In genomic region chr4:2395038-2395437, GRCh38 we compare ENCODE assay signal across 24 cellular contexts. TPM values are rescaled to one million over a fixed set of nuclear protein-coding genes. Genes with fewer than 3 reads are reported as not detected.
DNase-seq lines count a peak whose midpoint lies in the region; ATAC-seq and TF ChIP-seq lines count a peak whose summit lies in the region.
"Had no signal": no experiment of that assay in that cellular context is flagged by ENCODE, and none has a peak within 500 bp of the region (broad histone marks: within the 10 kb centered on the region; RNA-seq: fewer than 3 reads in every experiment).

No MANE protein-coding gene starts in this region.

- in situ Hi-C loops in astrocyte of the spinal cord (cut with HindIII; ENCODE audit: low sequenced_read_pairs) = no loop called here

- ATAC-seq in GM18502 (IDR thresholded peaks at IDR 0.05; ENCODE audit: poor library complexity, unreplicated experiment) = no peak
- ATAC-seq: stimulated activated naive CD8-positive, alpha-beta T cell treated with anti-CD3 and anti-CD28 coated beads, Interleukin-15, amount 100 ng/mL, for 72 hours had no signal

- POLR2A ChIA-PET in MCF 10A (lab: Yijun Ruan, JAX) = no interaction called here

- CTCF ChIA-PET in MCF 10A (lab: Yijun Ruan, JAX) = no interaction called here

- H3K36me3 ChIP-seq in breast epithelium = no peaks in the 10 kb centered on the region
- H3K36me3 ChIP-seq: transverse colon, WERI-Rb-1 had no signal

- H3K4me1 Mint-ChIP-seq in MCF 10A (ENCODE audit: insufficient read depth, unreplicated experiment) (peaks cover 9% of the 10 kb centered on the region), immature natural killer cell (peaks cover 67 to 73% of the 10 kb centered on the region in 2 donors)

- H3K9me3 Mint-ChIP-seq in MCF 10A (ENCODE audit: unreplicated experiment) (no peaks in the 10 kb centered on the region), immature natural killer cell (no peaks in the 10 kb centered on the region)
- H3K9me3 Mint-ChIP-seq: central memory CD8-positive, alpha-beta T cell; stimulated activated naive CD8-positive, alpha-beta T cell treated with anti-CD3 and anti-CD28 coated beads, Interleukin-15, amount 100 ng/mL, for 72 hours had no signal

- H3K4me3 ChIP-seq in breast epithelium (no peak overlapping the region), astrocyte of the spinal cord (ENCODE audit: low read depth, low read length) (no peak overlapping the region)
- H3K4me3 ChIP-seq: lung, transverse colon had no signal

- H3K27ac Mint-ChIP-seq in MCF 10A (ENCODE audit: low read depth, unreplicated experiment) = no peak overlapping the region
- H3K27ac Mint-ChIP-seq in immature natural killer cell = peak overlapping the region in 4 of 6 donors; percentile 13 to 46 (median 28)
- H3K27ac Mint-ChIP-seq: stimulated activated naive CD8-positive, alpha-beta T cell treated with anti-CD3 and anti-CD28 coated beads, Interleukin-15, amount 100 ng/mL, for 72 hours had no signal

- no peaks in the 10 kb centered on the region for H3K4me1 ChIP-seq in breast epithelium
- H3K4me1 ChIP-seq: Caco-2 had no signal

- H3K27me3 Mint-ChIP-seq in MCF 10A (ENCODE audit: insufficient read depth, unreplicated experiment) = peaks cover 13% of the 10 kb centered on the region
- peaks cover 2 to 11% (median 10%) of the 10 kb centered on the region in 3 donors for H3K27me3 Mint-ChIP-seq in immature natural killer cell (ENCODE audit: low read depth in 3 of 3)
- H3K27me3 Mint-ChIP-seq: central memory CD8-positive, alpha-beta T cell had no signal

- no peak overlapping the region for H3K27ac ChIP-seq in breast epithelium
- H3K27ac ChIP-seq: transverse colon, WERI-Rb-1 had no signal

- no peaks in the 10 kb centered on the region for H3K9me3 ChIP-seq in breast epithelium
- H3K9me3 ChIP-seq: Caco-2, transverse colon had no signal

- H3K36me3 Mint-ChIP-seq in MCF 10A (ENCODE audit: insufficient read depth, unreplicated experiment) = no peaks in the 10 kb centered on the region
- H3K36me3 Mint-ChIP-seq in immature natural killer cell = no peaks in the 10 kb centered on the region

- TF ChIP-seq CTCF in MCF 10A (IDR thresholded peaks at IDR 0.05; ENCODE audit: unreplicated experiment) (no peak), breast epithelium (IDR thresholded peaks at IDR 0.05) (no peak), astrocyte of the spinal cord (IDR thresholded peaks at IDR 0.05; ENCODE audit: low read depth, low read length) (no peak)

- TF ChIP-seq POLR2A in breast epithelium (IDR thresholded peaks at IDR 0.05) = no peak

- no peaks in the 10 kb centered on the region for H3K27me3 ChIP-seq in breast epithelium
- H3K27me3 ChIP-seq: transverse colon had no signal

- H3K4me3 Mint-ChIP-seq in MCF 10A (ENCODE audit: unreplicated experiment) (no peak overlapping the region), immature natural killer cell (peak overlapping the region in 4 of 5 donors; percentile 14 to 87 (median 48))
- H3K4me3 Mint-ChIP-seq: stimulated activated naive CD8-positive, alpha-beta T cell treated with anti-CD3 and anti-CD28 coated beads, Interleukin-15, amount 100 ng/mL, for 72 hours had no signal

- intact Hi-C loops in MCF 10A (cut with micrococcal nuclease) = no loop called here
- intact Hi-C loops in breast epithelium (cut with DNase I; ENCODE audit: low total_unique reads) = no loop called here

- DNase-seq in MCF 10A (ENCODE audit: unreplicated experiment) (peak; percentile 27), breast epithelium (ENCODE audit: low spot score in 2 of 2) (no peak), astrocyte of the spinal cord (ENCODE audit: low read depth, low spot score) (peak; percentile 54), immature natural killer cell (no peak), hippocampal formation (lab: John Stamatoyannopoulos, UW) (no peak), anterior cingulate cortex (lab: John Stamatoyannopoulos, UW) (no peak)
- no peak for DNase-seq in stimulated activated CD4-positive, alpha-beta T cell treated with anti-CD3 and anti-CD28 coated beads, Interleukin-15, amount 100 ng/mL, for 24 hours
- DNase-seq: 8988T; activated CD4-positive, alpha-beta T cell treated with anti-CD3 and anti-CD28 coated beads, Interleukin-2, amount 50 U/mL, for 4 hours; activated effector memory CD4-positive, alpha-beta T cell treated with Interleukin-2 at 50 U/mL for 16 hours; Caco-2; kidney; stimulated activated CD4-positive, alpha-beta T cell treated with anti-CD3 and anti-CD28 coated beads, Interleukin-4, amount 100 ng/mL, for 4 hours; stimulated activated naive CD8-positive, alpha-beta T cell treated with anti-CD3 and anti-CD28 coated beads, Interleukin-15, amount 100 ng/mL, for 72 hours; transverse colon; WERI-Rb-1 had no signal

- no TSS peak for BruUV-seq in MCF 10A (replicated peaks; lab: Mats Ljungman, UMichigan)

RNA-seq across cellular contexts. Expression of gene ZFYVE28, which starts 23.4 kb away (rescaled TPM):
- total RNA-seq in MCF 10A (2022) = 1.6 and 2.5 TPM in 2 replicates
- 10 to 100 TPM; 12.3 to 14.1 (median 13.9) TPM for total RNA-seq in breast epithelium
- 10 to 100 TPM; 11.9 to 17.5 (median 14.4) TPM for polyA plus RNA-seq in immature natural killer cell

RNA-seq across cellular contexts. Expression of gene CFAP99, which starts 23.7 kb away (rescaled TPM):
- 0.16 TPM in 1 of 2 replicates, not detected in the other for total RNA-seq in MCF 10A (2022)
- total RNA-seq in breast epithelium = 1 to 10 TPM in 1 of 3 donors, under 1 TPM in 1, not detected in 1; 0.15 to 2.0 TPM
- not detected for polyA plus RNA-seq in immature natural killer cell
- total RNA-seq: Caco-2; frontal cortex; H4; NCI-H460; T-helper 2 cell treated with Interferon-gamma antibody and Interleukin-4, amounts not matched to agents 100 ng/mL and 5 ng/mL, for 36 hours had no signal
- polyA plus RNA-seq: BJ had no signal

Comparison
In these comparisons a context has a peak if more than half of its experiments do, and no peak if none do; other contexts are left out.
1. DNase-seq: peak in MCF 10A (single experiment) and astrocyte of the spinal cord (single experiment); none in breast epithelium (0 of 2), immature natural killer cell (0 of 3), hippocampal formation (0 of 2), stimulated activated CD4-positive, alpha-beta T cell treated with anti-CD3 and anti-CD28 coated beads, Interleukin-15, amount 100 ng/mL, for 24 hours (single experiment) and anterior cingulate cortex (0 of 58).